2 cellular contexts compared by ENCODE assay signal in the genomic region with DNA sequence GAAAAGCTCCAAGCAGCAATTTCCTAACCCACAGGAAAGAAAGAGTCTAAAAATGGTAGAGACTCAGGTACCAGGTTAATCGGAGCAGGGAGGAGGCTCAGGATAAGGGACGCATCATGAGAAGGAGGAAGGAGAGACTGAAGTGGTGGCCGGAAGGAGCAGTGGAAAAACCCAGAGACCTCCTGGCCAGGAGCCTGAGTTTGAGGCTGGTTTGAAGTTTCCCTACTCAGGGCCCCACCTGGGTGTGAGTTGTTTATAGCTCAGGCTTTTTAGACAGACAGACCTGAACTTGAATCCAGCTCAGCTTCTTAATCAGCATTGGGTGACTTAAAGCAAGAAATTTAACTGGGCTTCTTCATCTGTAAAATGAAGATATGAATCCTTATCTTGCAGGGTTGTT.
A peak's percentile ranks its signal among the peaks of the same experiment; 100 is the strongest.
TF ChIP-seq lines count a peak whose summit lies in the region.

No MANE protein-coding gene starts in this region.

TF ChIP-seq in HEK293, 187 proteins besides CTCF, POLR2A, EP300 and RAD21:
- TF ChIP-seq, protein P1, sequence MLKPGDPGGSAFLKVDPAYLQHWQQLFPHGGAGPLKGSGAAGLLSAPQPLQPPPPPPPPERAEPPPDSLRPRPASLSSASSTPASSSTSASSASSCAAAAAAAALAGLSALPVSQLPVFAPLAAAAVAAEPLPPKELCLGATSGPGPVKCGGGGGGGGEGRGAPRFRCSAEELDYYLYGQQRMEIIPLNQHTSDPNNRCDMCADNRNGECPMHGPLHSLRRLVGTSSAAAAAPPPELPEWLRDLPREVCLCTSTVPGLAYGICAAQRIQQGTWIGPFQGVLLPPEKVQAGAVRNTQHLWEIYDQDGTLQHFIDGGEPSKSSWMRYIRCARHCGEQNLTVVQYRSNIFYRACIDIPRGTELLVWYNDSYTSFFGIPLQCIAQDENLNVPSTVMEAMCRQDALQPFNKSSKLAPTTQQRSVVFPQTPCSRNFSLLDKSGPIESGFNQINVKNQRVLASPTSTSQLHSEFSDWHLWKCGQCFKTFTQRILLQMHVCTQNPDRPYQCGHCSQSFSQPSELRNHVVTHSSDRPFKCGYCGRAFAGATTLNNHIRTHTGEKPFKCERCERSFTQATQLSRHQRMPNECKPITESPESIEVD (tag by site-specific recombination; IDR thresholded peaks at IDR 0.05) = no peak
- TF ChIP-seq ZNF830 (tag by site-specific recombination; IDR thresholded peaks at IDR 0.05; ENCODE audit: low read depth) (no peak), GLIS1 (tag by site-specific recombination; IDR thresholded peaks at IDR 0.05) (peak; percentile 12; the same call in 1 of the 2 replicates), ZNF529 (tag by site-specific recombination; IDR thresholded peaks at IDR 0.05; ENCODE audit: insufficient replicate concordance) (no peak)
- TF ChIP-seq, protein P2, sequence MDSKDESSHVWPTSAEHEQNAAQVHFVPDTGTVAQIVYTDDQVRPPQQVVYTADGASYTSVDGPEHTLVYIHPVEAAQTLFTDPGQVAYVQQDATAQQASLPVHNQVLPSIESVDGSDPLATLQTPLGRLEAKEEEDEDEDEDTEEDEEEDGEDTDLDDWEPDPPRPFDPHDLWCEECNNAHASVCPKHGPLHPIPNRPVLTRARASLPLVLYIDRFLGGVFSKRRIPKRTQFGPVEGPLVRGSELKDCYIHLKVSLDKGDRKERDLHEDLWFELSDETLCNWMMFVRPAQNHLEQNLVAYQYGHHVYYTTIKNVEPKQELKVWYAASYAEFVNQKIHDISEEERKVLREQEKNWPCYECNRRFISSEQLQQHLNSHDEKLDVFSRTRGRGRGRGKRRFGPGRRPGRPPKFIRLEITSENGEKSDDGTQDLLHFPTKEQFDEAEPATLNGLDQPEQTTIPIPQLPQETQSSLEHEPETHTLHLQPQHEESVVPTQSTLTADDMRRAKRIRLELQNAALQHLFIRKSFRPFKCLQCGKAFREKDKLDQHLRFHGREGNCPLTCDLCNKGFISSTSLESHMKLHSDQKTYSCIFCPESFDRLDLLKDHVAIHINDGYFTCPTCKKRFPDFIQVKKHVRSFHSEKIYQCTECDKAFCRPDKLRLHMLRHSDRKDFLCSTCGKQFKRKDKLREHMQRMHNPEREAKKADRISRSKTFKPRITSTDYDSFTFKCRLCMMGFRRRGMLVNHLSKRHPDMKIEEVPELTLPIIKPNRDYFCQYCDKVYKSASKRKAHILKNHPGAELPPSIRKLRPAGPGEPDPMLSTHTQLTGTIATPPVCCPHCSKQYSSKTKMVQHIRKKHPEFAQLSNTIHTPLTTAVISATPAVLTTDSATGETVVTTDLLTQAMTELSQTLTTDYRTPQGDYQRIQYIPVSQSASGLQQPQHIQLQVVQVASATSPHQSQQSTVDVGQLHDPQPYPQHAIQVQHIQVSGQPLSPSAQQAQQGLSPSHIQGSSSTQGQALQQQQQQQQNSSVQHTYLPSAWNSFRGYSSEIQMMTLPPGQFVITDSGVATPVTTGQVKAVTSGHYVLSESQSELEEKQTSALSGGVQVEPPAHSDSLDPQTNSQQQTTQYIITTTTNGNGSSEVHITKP (tag by site-specific recombination; IDR thresholded peaks at IDR 0.05) = no peak

TF ChIP-seq in K562, 482 proteins besides CTCF, POLR2A, EP300 and RAD21:
- TF ChIP-seq HNRNPUL1 (IDR thresholded peaks at IDR 0.05; ENCODE audit: low read length) (no peak), EP400 (IDR thresholded peaks at IDR 0.05) (no peak), ZNF668 (CRISPR knock-in tag; IDR thresholded peaks at IDR 0.05) (no peak), ARID2 (IDR thresholded peaks at IDR 0.05) (no peak), KAT2B (IDR thresholded peaks at IDR 0.05; ENCODE audit: low read depth, low read length) (no peak), NFIX (CRISPR knock-in tag; IDR thresholded peaks at IDR 0.05; ENCODE audit: low read depth) (no peak), ZNF232 (CRISPR knock-in tag; IDR thresholded peaks at IDR 0.05) (no peak), NFYB (IDR thresholded peaks at IDR 0.05; ENCODE audit: extremely low read depth, insufficient read length) (no peak)
- TF ChIP-seq, protein P3, sequence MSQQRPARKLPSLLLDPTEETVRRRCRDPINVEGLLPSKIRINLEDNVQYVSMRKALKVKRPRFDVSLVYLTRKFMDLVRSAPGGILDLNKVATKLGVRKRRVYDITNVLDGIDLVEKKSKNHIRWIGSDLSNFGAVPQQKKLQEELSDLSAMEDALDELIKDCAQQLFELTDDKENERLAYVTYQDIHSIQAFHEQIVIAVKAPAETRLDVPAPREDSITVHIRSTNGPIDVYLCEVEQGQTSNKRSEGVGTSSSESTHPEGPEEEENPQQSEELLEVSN (IDR thresholded peaks at IDR 0.05; ENCODE audit: borderline replicate concordance in 1 of 2, extremely low read depth in 1 of 2, insufficient read depth in 1 of 2, insufficient read length in 1 of 2, low read depth in 1 of 2, low read length in 1 of 2, poor library complexity in 1 of 2, severe bottlenecking in 1 of 2) = no peak
